In the genomic region with DNA sequence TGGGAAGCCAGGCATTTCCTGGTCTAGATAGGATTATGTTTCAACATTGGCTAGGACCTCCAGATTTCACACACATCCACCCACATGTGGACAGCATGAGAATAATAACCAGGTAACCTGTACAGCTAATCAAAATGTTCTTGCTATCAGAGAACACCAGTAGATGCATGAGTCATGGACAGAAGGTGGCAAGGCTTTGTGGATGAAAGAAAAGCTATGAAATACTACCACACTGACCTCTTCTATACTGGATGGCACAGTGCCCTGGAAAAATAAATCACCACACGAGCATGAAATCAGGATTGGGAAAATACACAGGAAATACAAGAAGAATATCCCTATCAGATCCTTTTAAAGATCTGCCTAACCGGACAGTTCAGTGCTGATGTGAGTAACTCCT, we compare ENCODE assay signal across 15 cellular contexts.
DNase-seq lines count a peak whose midpoint lies in the region; ATAC-seq and TF ChIP-seq lines count a peak whose summit lies in the region.
"Had no signal": no experiment of that assay in that cellular context is flagged by ENCODE, and none has a peak within 500 bp of the region (broad histone marks: within the 10 kb centered on the region; RNA-seq: fewer than 3 reads in every experiment).

No MANE protein-coding gene starts in this region.

- DNase-seq in MG63 (peak; percentile 5), SW480 (ENCODE audit: low spot score) (peak; percentile 63), fibroblast of the aortic adventitia (ENCODE audit: low read depth) (peak; percentile 37), pulmonary artery endothelial cell (ENCODE audit: low read depth, low spot score) (peak; percentile 40), endodermal cell (no peak), SK-N-DZ (ENCODE audit: low spot score) (no peak)
- DNase-seq in naive thymus-derived CD4-positive, alpha-beta T cell: no peak
- DNase-seq: activated B cell treated with CpG ODN at 0.5 μM for 24 hours; activated gamma-delta T cell; DMS 273 treated with DMSO at 0.1 percent for 48 hours; NCI-H1436; nucleus accumbens; stimulated activated CD4-positive, alpha-beta T cell treated with anti-CD3 and anti-CD28 coated beads, Interleukin-4, amount 100 ng/mL, for 4 hours; SW 1271 had no signal

- CTCF ChIA-PET in naive thymus-derived CD4-positive, alpha-beta T cell (lab: Charles Lee): no interaction called here

- POLR2A ChIA-PET in naive thymus-derived CD4-positive, alpha-beta T cell (lab: Charles Lee): no interaction called here

- H3K4me3 ChIP-seq in MG63 (no peak overlapping the region), fibroblast of the aortic adventitia (ENCODE audit: low read depth, low read length) (no peak overlapping the region), endodermal cell (ENCODE audit: low read length) (no peak overlapping the region)
- H3K4me3 ChIP-seq in naive thymus-derived CD4-positive, alpha-beta T cell (ENCODE audit: low read length): no peak overlapping the region

- H3K9me3 Mint-ChIP-seq in endodermal cell: no peaks in the 10 kb centered on the region
- no peaks in the 10 kb centered on the region for H3K9me3 Mint-ChIP-seq in naive thymus-derived CD4-positive, alpha-beta T cell
- H3K9me3 Mint-ChIP-seq: activated B cell treated with CpG ODN at 0.5 μM for 24 hours had no signal

- no peak overlapping the region for H3K27ac Mint-ChIP-seq in endodermal cell
- H3K27ac Mint-ChIP-seq in naive thymus-derived CD4-positive, alpha-beta T cell: no peak overlapping the region
- H3K27ac Mint-ChIP-seq: activated B cell treated with CpG ODN at 0.5 μM for 24 hours had no signal

- no peak overlapping the region for H3K4me3 Mint-ChIP-seq in endodermal cell
- H3K4me3 Mint-ChIP-seq in naive thymus-derived CD4-positive, alpha-beta T cell: no peak overlapping the region
- H3K4me3 Mint-ChIP-seq: activated B cell treated with CpG ODN at 0.5 μM for 24 hours had no signal

- no peak overlapping the region for H3K9ac ChIP-seq in endodermal cell (ENCODE audit: extremely low read depth, low read length, poor library complexity, severe bottlenecking)
- H3K9ac ChIP-seq: KMS-11 had no signal

- no peaks in the 10 kb centered on the region for H3K4me1 Mint-ChIP-seq in endodermal cell
- H3K4me1 Mint-ChIP-seq in naive thymus-derived CD4-positive, alpha-beta T cell: peaks cover 7 to 38% (median 24%) of the 10 kb centered on the region in 7 donors

- H3K36me3 Mint-ChIP-seq in endodermal cell (ENCODE audit: low read depth): no peaks in the 10 kb centered on the region
- H3K36me3 Mint-ChIP-seq in naive thymus-derived CD4-positive, alpha-beta T cell: no peaks in the 10 kb centered on the region

- TF ChIP-seq CTCF in fibroblast of the aortic adventitia (IDR thresholded peaks at IDR 0.05; ENCODE audit: insufficient read depth, low read length) (no peak), endodermal cell (conservative IDR thresholded peaks at IDR 0.05) (no peak)

- H3K36me3 ChIP-seq in MG63 (no peaks in the 10 kb centered on the region), endodermal cell (ENCODE audit: control insufficient read depth, insufficient read depth, low read length) (no peaks in the 10 kb centered on the region)
- H3K36me3 ChIP-seq in naive thymus-derived CD4-positive, alpha-beta T cell (ENCODE audit: control insufficient read depth in 2 of 3, insufficient read depth in 3 of 3, low read length in 3 of 3): no peaks in the 10 kb centered on the region

- H3K27ac ChIP-seq in endodermal cell (ENCODE audit: low read depth, low read length): no peak overlapping the region
- no peak overlapping the region for H3K27ac ChIP-seq in naive thymus-derived CD4-positive, alpha-beta T cell (ENCODE audit: low read depth, low read length)
- H3K27ac ChIP-seq: KMS-11 had no signal

- H3K27me3 Mint-ChIP-seq in endodermal cell (ENCODE audit: insufficient read depth): no peaks in the 10 kb centered on the region
- peaks cover 0 to 2% (median 0%) of the 10 kb centered on the region in 5 donors for H3K27me3 Mint-ChIP-seq in naive thymus-derived CD4-positive, alpha-beta T cell
- H3K27me3 Mint-ChIP-seq: activated B cell treated with CpG ODN at 0.5 μM for 24 hours had no signal

- ATAC-seq in naive thymus-derived CD4-positive, alpha-beta T cell: no peak

- H3K27me3 ChIP-seq in MG63 (no peaks in the 10 kb centered on the region), endodermal cell (ENCODE audit: control insufficient read depth, insufficient read depth, low read length, poor library complexity, severe bottlenecking) (no peaks in the 10 kb centered on the region)
- H3K27me3 ChIP-seq in naive thymus-derived CD4-positive, alpha-beta T cell (ENCODE audit: control insufficient read depth in 2 of 2, insufficient read depth in 2 of 2, low read length in 2 of 2): no peaks in the 10 kb centered on the region

- H3K4me1 ChIP-seq in endodermal cell (ENCODE audit: control insufficient read depth, insufficient read depth, low read length): no peaks in the 10 kb centered on the region
- H3K4me1 ChIP-seq in naive thymus-derived CD4-positive, alpha-beta T cell (ENCODE audit: control insufficient read depth in 2 of 2, insufficient read depth in 2 of 2, low read length in 2 of 2): peaks cover 0 to 3% of the 10 kb centered on the region in 2 donors

- intact Hi-C loops in naive thymus-derived CD4-positive, alpha-beta T cell (cut with micrococcal nuclease): no loop called here

- H3K9me3 ChIP-seq in MG63: no peaks in the 10 kb centered on the region
- H3K9me3 ChIP-seq in endodermal cell (ENCODE audit: control insufficient read depth, low read length): no peaks in the 10 kb centered on the region
- H3K9me3 ChIP-seq in naive thymus-derived CD4-positive, alpha-beta T cell (ENCODE audit: control insufficient read depth in 2 of 3, low read length in 3 of 3): no peaks in the 10 kb centered on the region

- 91 to 100% methylated on average over 1 to 2 of the region's 2 CpGs for WGBS in endodermal cell (ENCODE audit: insufficient coverage in 1 of 2, insufficient read length in 1 of 2), 2 experiments

Comparison
In these comparisons a context has a peak if more than half of its experiments do, and no peak if none do; other contexts are left out.
1. DNase-seq: peak in MG63 (single experiment), SW480 (single experiment), fibroblast of the aortic adventitia (single experiment) and pulmonary artery endothelial cell (single experiment); none in endodermal cell (single experiment), naive thymus-derived CD4-positive, alpha-beta T cell (0 of 9) and SK-N-DZ (single experiment).